15 cellular contexts compared by ENCODE assay signal in the genomic region with DNA sequence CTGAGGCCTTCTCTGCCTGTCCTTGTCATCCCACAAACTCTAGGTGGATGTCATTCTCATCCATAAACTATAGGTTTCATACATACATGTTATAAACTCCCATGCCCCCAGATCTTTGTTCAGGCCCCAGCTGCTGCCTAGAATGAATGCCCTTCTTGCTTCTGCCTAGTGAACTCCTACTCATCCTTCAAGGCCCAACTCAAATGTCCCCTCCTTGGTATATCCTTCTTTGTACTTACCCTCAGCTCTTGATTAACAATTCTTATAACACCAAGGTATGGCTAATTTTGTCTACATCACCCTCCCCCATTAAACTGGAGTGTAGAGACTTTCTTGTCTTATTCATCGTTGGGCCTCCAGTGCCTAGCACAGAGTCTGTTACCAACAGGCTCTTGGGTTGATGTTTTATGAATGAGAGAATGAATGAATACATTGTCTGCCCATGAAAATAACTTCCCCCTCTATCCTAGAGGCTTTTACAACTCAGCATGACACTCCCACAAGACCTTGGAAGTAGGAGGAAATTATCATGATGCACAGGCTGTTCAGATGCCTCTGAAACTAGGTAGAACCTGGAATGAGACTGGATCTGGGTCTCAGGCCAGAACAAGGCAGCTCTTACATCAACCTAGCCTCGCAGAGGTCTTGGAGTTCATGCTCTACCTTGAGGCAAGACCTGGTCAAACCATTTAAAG.
"Had no signal": no experiment of that assay in that cellular context is flagged by ENCODE, and none has a peak within 500 bp of the region (broad histone marks: within the 10 kb centered on the region; RNA-seq: fewer than 3 reads in every experiment).

No MANE protein-coding gene starts in this region.

- DNase-seq: activated CD4-positive, alpha-beta T cell treated with anti-CD3 and anti-CD28 coated beads, Interleukin-2, amount 50 U/mL, for 1 hour; activated CD8-positive, alpha-beta memory T cell treated with anti-CD3 and anti-CD28 coated beads for 24 hours; activated naive CD4-positive, alpha-beta T cell; effector CD4-positive, alpha-beta T cell; esophagus squamous epithelium; hippocampal formation; kidney; left ventricle myocardium superior; T-cell; T-helper 9 cell had no signal

- H3K9me3 ChIP-seq: esophagus squamous epithelium, neutrophil had no signal

- H3K27ac Mint-ChIP-seq: stimulated activated effector memory CD8-positive, alpha-beta T cell treated with anti-CD3 and anti-CD28 coated beads, Interleukin-12 subunit alpha, Interleukin-12 subunit beta, amount 100 ng/mL, for 72 hours; T-cell had no signal

- H3K36me3 Mint-ChIP-seq: stimulated activated effector memory CD8-positive, alpha-beta T cell treated with anti-CD3 and anti-CD28 coated beads, Interleukin-12 subunit alpha, Interleukin-12 subunit beta, amount 100 ng/mL, for 72 hours; T-cell had no signal

- H3K79me2 ChIP-seq: parathyroid adenoma had no signal

- H3K4me1 Mint-ChIP-seq: stimulated activated effector memory CD8-positive, alpha-beta T cell treated with anti-CD3 and anti-CD28 coated beads, Interleukin-12 subunit alpha, Interleukin-12 subunit beta, amount 100 ng/mL, for 72 hours; T-cell had no signal

- H3K36me3 ChIP-seq: esophagus squamous epithelium, neutrophil had no signal

- FAIRE-seq: kidney had no signal

- H3K27ac ChIP-seq: coronary artery, esophagus squamous epithelium, neutrophil, parathyroid adenoma had no signal

- ATAC-seq: activated CD4-positive, CD25-positive, alpha-beta regulatory T cell treated with anti-CD3 and anti-CD28 coated beads, Interleukin-2, amount 50 U/mL, for 24 hours; left ventricle myocardium superior; stimulated activated effector memory CD8-positive, alpha-beta T cell treated with anti-CD3 and anti-CD28 coated beads, Interleukin-12 subunit alpha, Interleukin-12 subunit beta, amount 100 ng/mL, for 72 hours; T-cell had no signal

- H3K9me3 Mint-ChIP-seq: stimulated activated effector memory CD8-positive, alpha-beta T cell treated with anti-CD3 and anti-CD28 coated beads, Interleukin-12 subunit alpha, Interleukin-12 subunit beta, amount 100 ng/mL, for 72 hours; T-cell had no signal

- H2AFZ ChIP-seq: parathyroid adenoma had no signal

- H3K27me3 ChIP-seq: neutrophil had no signal

- H3K4me3 Mint-ChIP-seq: stimulated activated effector memory CD8-positive, alpha-beta T cell treated with anti-CD3 and anti-CD28 coated beads, Interleukin-12 subunit alpha, Interleukin-12 subunit beta, amount 100 ng/mL, for 72 hours; T-cell had no signal

- H3K4me1 ChIP-seq: esophagus squamous epithelium, parathyroid adenoma had no signal

- H3K9ac ChIP-seq: parathyroid adenoma had no signal

- H3K4me3 ChIP-seq: coronary artery, esophagus squamous epithelium had no signal
